1 cellular context compared by ENCODE assay signal in genomic region chr17:78224226-78225087, GRCh38.
TF ChIP-seq lines count a peak whose summit lies in the region.

No MANE protein-coding gene starts in this region.

TF ChIP-seq in IMR-90, 13 proteins besides CTCF, POLR2A, EP300 and RAD21 (continued from another document):
- TF ChIP-seq NFE2L2 (IDR thresholded peaks at IDR 0.05; ENCODE audit: low read depth, low read length): no peak
- TF ChIP-seq USF2 (IDR thresholded peaks at IDR 0.05; ENCODE audit: low read depth, low read length): no peak
- no peak for TF ChIP-seq BHLHE40 (IDR thresholded peaks at IDR 0.05; ENCODE audit: low read depth, low read length)
- TF ChIP-seq ELK1 (IDR thresholded peaks at IDR 0.05; ENCODE audit: borderline replicate concordance, low read depth, low read length): no peak
- TF ChIP-seq RCOR1 (IDR thresholded peaks at IDR 0.05; ENCODE audit: insufficient replicate concordance, low read length): no peak
- TF ChIP-seq MAFK (IDR thresholded peaks at IDR 0.05; ENCODE audit: low read depth, low read length): no peak
- TF ChIP-seq FOS (IDR thresholded peaks at IDR 0.05; ENCODE audit: low read depth, low read length): no peak
- TF ChIP-seq MAZ (IDR thresholded peaks at IDR 0.05; ENCODE audit: borderline replicate concordance, low read depth, low read length): no peak
- TF ChIP-seq CEBPB (IDR thresholded peaks at IDR 0.05; ENCODE audit: low read depth, low read length): no peak
- no peak for TF ChIP-seq RFX5 (IDR thresholded peaks at IDR 0.05; ENCODE audit: low read depth, low read length)
- TF ChIP-seq SMC3 (IDR thresholded peaks at IDR 0.05; ENCODE audit: low read depth, low read length): no peak
- no peak for TF ChIP-seq MXI1 (IDR thresholded peaks at IDR 0.05; ENCODE audit: borderline replicate concordance, low read depth, low read length)
